Comparison of ENCODE assay signal across 8 cellular contexts in genomic region chr17:29148257-29148789, GRCh38. TPM values are rescaled to one million over a fixed set of nuclear protein-coding genes. Genes with fewer than 3 reads are reported as not detected.
DNase-seq lines count a peak whose midpoint lies in the region; ATAC-seq and TF ChIP-seq lines count a peak whose summit lies in the region.

No MANE protein-coding gene starts in this region.

- no peak for DNase-seq in CD4-positive, alpha-beta memory T cell
- DNase-seq in NCI-H2029 treated with DMSO at 0.1 percent for 48 hours (lab: John Stamatoyannopoulos, UW) (peak; percentile 72), choroid plexus epithelial cell (ENCODE audit: low read depth) (no peak), neural progenitor cell (ENCODE audit: low spot score) (peak; percentile 33), NOMO-1 treated with DMSO at 0.1 percent for 48 hours (lab: John Stamatoyannopoulos, UW; ENCODE audit: unreplicated experiment) (no peak)

- H3K27me3 Mint-ChIP-seq in CD4-positive, alpha-beta memory T cell, result no peaks in the 10 kb centered on the region
- peaks cover 9% of the 10 kb centered on the region for H3K27me3 Mint-ChIP-seq in neural progenitor cell (ENCODE audit: insufficient read depth, low read depth)

- H3K4me1 ChIP-seq in CD4-positive, alpha-beta memory T cell (ENCODE audit: insufficient read depth, low read length), result peaks cover 26% of the 10 kb centered on the region
- peaks cover 23% of the 10 kb centered on the region for H3K4me1 ChIP-seq in neural progenitor cell

- ATAC-seq in GM21423 (IDR thresholded peaks at IDR 0.05; ENCODE audit: unreplicated experiment) (no peak), HG03196 (IDR thresholded peaks at IDR 0.05; ENCODE audit: unreplicated experiment) (no peak), HG02870 (IDR thresholded peaks at IDR 0.05; ENCODE audit: unreplicated experiment) (no peak)

- H3K79me2 ChIP-seq in neural progenitor cell (ENCODE audit: low read depth), result no peaks in the 10 kb centered on the region

- H3K27ac ChIP-seq in CD4-positive, alpha-beta memory T cell (ENCODE audit: low read depth, low read length), result peak overlapping the region; percentile 53
- no peak overlapping the region for H3K27ac ChIP-seq in neural progenitor cell

- CTCF ChIA-PET in CD4-positive, alpha-beta memory T cell (lab: Charles Lee; ENCODE audit: partially characterized antibody), result interaction anchor here (0.6 to 17.1 kb wide), 22 partner anchors 9 to 341 kb away, joined by 3 to 465 read pairs (median 8); partner anchors contain the start of genes MYO18A and NUFIP2

- H3K9me3 Mint-ChIP-seq in CD4-positive, alpha-beta memory T cell, result no peaks in the 10 kb centered on the region
- no peaks in the 10 kb centered on the region for H3K9me3 Mint-ChIP-seq in neural progenitor cell

- no peak overlapping the region for H3K9ac ChIP-seq in neural progenitor cell

- POLR2A ChIA-PET in CD4-positive, alpha-beta memory T cell (lab: Charles Lee; ENCODE audit: partially characterized antibody), result interaction anchor here (0.9 to 4.2 kb wide), 10 partner anchors 9 to 419 kb away, joined by 3 to 70 read pairs (median 6); partner anchors contain the start of genes MYO18A and NUFIP2

- no peaks in the 10 kb centered on the region for H3K9me3 ChIP-seq in CD4-positive, alpha-beta memory T cell (ENCODE audit: control insufficient read depth in 1 of 2, low read length in 2 of 2)
- H3K9me3 ChIP-seq in neural progenitor cell (ENCODE audit: low read depth), result no peaks in the 10 kb centered on the region

- no peak for TF ChIP-seq CTCF in choroid plexus epithelial cell (conservative IDR thresholded peaks at IDR 0.05; ENCODE audit: low read depth, low read length)
- no peak for TF ChIP-seq CTCF in neural progenitor cell (IDR thresholded peaks at IDR 0.05)

- no peaks in the 10 kb centered on the region for H3K36me3 ChIP-seq in CD4-positive, alpha-beta memory T cell (ENCODE audit: insufficient read depth, low read length)
- H3K36me3 ChIP-seq in neural progenitor cell, result no peaks in the 10 kb centered on the region

- H3K27me3 ChIP-seq in CD4-positive, alpha-beta memory T cell (ENCODE audit: insufficient read depth, low read length), result no peaks in the 10 kb centered on the region
- no peaks in the 10 kb centered on the region for H3K27me3 ChIP-seq in neural progenitor cell

- no peaks in the 10 kb centered on the region for H3K36me3 Mint-ChIP-seq in CD4-positive, alpha-beta memory T cell
- H3K36me3 Mint-ChIP-seq in neural progenitor cell, result no peaks in the 10 kb centered on the region

- intact Hi-C loops in CD4-positive, alpha-beta memory T cell (cut with micrococcal nuclease), result loop anchor here (1.0 to 10.0 kb wide), 2 partner anchors 8 to 386 kb away; no protein-coding TSS in a partner anchor

- peak overlapping the region; percentile 55 to 92 (median 90) for H3K27ac Mint-ChIP-seq in CD4-positive, alpha-beta memory T cell
- peak overlapping the region; percentile 44 for H3K27ac Mint-ChIP-seq in neural progenitor cell

- H3K4me3 ChIP-seq in CD4-positive, alpha-beta memory T cell (ENCODE audit: low read length in 2 of 2), result peak overlapping the region in 1 of 2 donors; percentile 41
- H3K4me3 ChIP-seq in choroid plexus epithelial cell (ENCODE audit: low read depth, low read length) (peak overlapping the region; percentile 64), neural progenitor cell (no peak overlapping the region)

- H3K4me2 ChIP-seq in neural progenitor cell, result peak overlapping the region; percentile 67

- peaks cover 10% of the 10 kb centered on the region for H4K20me1 ChIP-seq in neural progenitor cell (ENCODE audit: low read depth)

- H3K4me3 Mint-ChIP-seq in CD4-positive, alpha-beta memory T cell, result peak overlapping the region; percentile 64 to 84 (median 75)
- H3K4me3 Mint-ChIP-seq in neural progenitor cell, result peak overlapping the region; percentile 76

- H3K4me1 Mint-ChIP-seq in CD4-positive, alpha-beta memory T cell, result peaks cover 27 to 61% (median 36%) of the 10 kb centered on the region in 4 donors
- H3K4me1 Mint-ChIP-seq in neural progenitor cell, result peaks cover 35% of the 10 kb centered on the region

- peak overlapping the region; percentile 50 for H2AFZ ChIP-seq in neural progenitor cell (replicated peaks)

- H3F3A ChIP-seq in neural progenitor cell (ENCODE audit: low read depth), result peaks cover 20% of the 10 kb centered on the region

RNA-seq across cellular contexts. Expression of gene MYO18A, which starts 31.9 kb away (rescaled TPM):
- total RNA-seq in CD4-positive, alpha-beta memory T cell, result 100 to 1,000 TPM; 134 to 136 TPM
- polyA plus RNA-seq in CD4-positive, alpha-beta memory T cell, result 10 to 100 TPM in 1 of 2 donors, 1 to 10 TPM in 1; 6.0 to 44.9 TPM
- 11.6 and 24.8 TPM in 2 replicates for total RNA-seq in neural progenitor cell (ENCODE audit: low replicate concordance)

Comparison
In these comparisons a context has a peak if more than half of its experiments do, and no peak if none do; other contexts are left out.
1. DNase-seq: peak in NCI-H2029 treated with DMSO at 0.1 percent for 48 hours (single experiment) and neural progenitor cell (single experiment); none in CD4-positive, alpha-beta memory T cell (0 of 5), choroid plexus epithelial cell (single experiment) and NOMO-1 treated with DMSO at 0.1 percent for 48 hours (single experiment).